22 cellular contexts compared by ENCODE assay signal in the genomic region with DNA sequence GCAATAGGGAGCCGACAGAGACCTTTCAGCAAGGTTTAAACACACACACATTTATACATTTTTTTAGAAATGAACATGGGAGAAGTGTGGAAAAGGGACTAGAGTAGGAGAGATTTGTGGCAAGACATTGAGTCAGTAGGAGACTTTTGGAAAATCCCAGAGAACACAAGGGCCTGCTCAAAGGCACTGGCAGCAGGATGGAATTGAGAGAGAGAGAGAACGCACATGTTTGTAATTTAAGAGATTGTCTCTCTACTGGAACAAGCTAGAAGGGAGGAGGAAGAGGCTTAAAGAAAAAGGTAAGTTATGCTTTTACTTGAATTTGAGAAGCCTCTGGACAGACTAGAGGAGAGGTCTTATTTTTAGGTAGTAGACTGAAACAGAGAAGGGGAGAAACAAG.
"Had no signal": no experiment of that assay in that cellular context is flagged by ENCODE, and none has a peak within 500 bp of the region (broad histone marks: within the 10 kb centered on the region; RNA-seq: fewer than 3 reads in every experiment).

No MANE protein-coding gene starts in this region.

- H3K79me2 ChIP-seq: parathyroid adenoma had no signal

- H3K4me1 ChIP-seq: left ventricle myocardium inferior, parathyroid adenoma, psoas muscle had no signal

- H3K4me3 Mint-ChIP-seq: effector memory CD8-positive, alpha-beta T cell; naive B cell; neural crest cell had no signal

- ATAC-seq: effector memory CD8-positive, alpha-beta T cell; psoas muscle had no signal

- H3K9me3 ChIP-seq: left ventricle myocardium inferior, psoas muscle, tibial nerve had no signal

- H3K4me3 ChIP-seq: left ventricle myocardium inferior, psoas muscle, tibial nerve had no signal

- H3K27me3 ChIP-seq: brain microvascular endothelial cell, tibial nerve had no signal

- DNase-seq: activated CD4-positive, alpha-beta T cell treated with anti-CD3 and anti-CD28 coated beads for 48 hours; activated CD4-positive, alpha-beta T cell treated with anti-CD3 and anti-CD28 coated beads, Interleukin-2, amount 50 U/mL, for 48 hours; activated CD8-positive, alpha-beta memory T cell treated with anti-CD3 and anti-CD28 coated beads for 24 hours; activated gamma-delta T cell; activated naive CD4-positive, alpha-beta T cell treated with anti-CD3 and anti-CD28 coated beads, Interleukin-2, amount 50 U/mL, for 16 hours; amniotic stem cell; brain microvascular endothelial cell; caudate nucleus; cortex of kidney; effector memory CD8-positive, alpha-beta T cell; erythroblast; kidney glomerular epithelial cell; left ventricle myocardium inferior; naive B cell; nucleus accumbens; psoas muscle; stimulated activated CD4-positive, alpha-beta T cell treated with anti-CD3 and anti-CD28 coated beads, Interleukin-15, amount 100 ng/mL, for 24 hours; stimulated activated CD4-positive, alpha-beta T cell treated with anti-CD3 and anti-CD28 coated beads, Interleukin-2, amount 100 ng/mL, for 24 hours; stimulated activated naive CD4-positive, alpha-beta T cell treated with Interleukin-2 at 50 U/mL for 16 hours had no signal

- H3K27ac Mint-ChIP-seq: effector memory CD8-positive, alpha-beta T cell had no signal

- H3K36me3 ChIP-seq: brain microvascular endothelial cell, left ventricle myocardium inferior, tibial nerve had no signal

- H3K4me1 Mint-ChIP-seq: naive B cell had no signal

- H2AFZ ChIP-seq: parathyroid adenoma had no signal

- H3K36me3 Mint-ChIP-seq: naive B cell had no signal

- H3K9ac ChIP-seq: parathyroid adenoma had no signal

- H3K27ac ChIP-seq: brain microvascular endothelial cell, left ventricle myocardium inferior, parathyroid adenoma, psoas muscle had no signal

- H3K27me3 Mint-ChIP-seq: effector memory CD8-positive, alpha-beta T cell had no signal
